Comparison of ENCODE assay signal across 1 cellular context in the genomic region with DNA sequence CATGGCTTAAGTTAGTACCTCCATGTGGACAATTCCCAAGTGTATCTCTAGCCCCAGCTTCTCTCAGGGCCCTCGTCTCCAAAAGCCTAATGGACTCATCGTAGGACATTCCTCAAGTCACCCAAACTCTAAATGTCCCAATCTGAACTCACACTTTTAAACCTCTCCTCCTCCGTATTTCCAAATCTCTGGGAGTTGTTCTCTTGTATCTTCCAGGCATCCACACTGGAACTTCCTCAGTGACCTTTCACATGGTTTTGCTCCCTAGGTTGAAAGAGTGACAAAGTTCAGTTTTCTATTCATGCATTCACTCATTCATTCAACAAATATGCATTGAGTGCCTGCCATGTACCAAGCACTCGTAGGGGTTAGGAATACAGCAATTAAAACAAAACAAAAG.
TF ChIP-seq lines count a peak whose summit lies in the region.

No MANE protein-coding gene starts in this region.

TF ChIP-seq in HepG2, 621 proteins besides CTCF, POLR2A, EP300 and RAD21 (continued from another document and continues in another):
- TF ChIP-seq NR3C1 (CRISPR knock-in tag; IDR thresholded peaks at IDR 0.05) (no peak), ZEB1 (IDR thresholded peaks at IDR 0.05; ENCODE audit: insufficient replicate concordance, low read depth) (no peak), EZH2 (conservative IDR thresholded peaks at IDR 0.05; ENCODE audit: low read depth, low read length) (no peak), SAP130 (CRISPR knock-in tag; IDR thresholded peaks at IDR 0.05; ENCODE audit: low read depth) (peak; percentile 36; the same call in 1 of the 2 replicates), TEAD3 (CRISPR knock-in tag; optimal IDR thresholded peaks at IDR 0.05; ENCODE audit: borderline replicate concordance) (peak; percentile 52), RORA (CRISPR knock-in tag; IDR thresholded peaks at IDR 0.05) (no peak), ZNF644 (CRISPR knock-in tag; IDR thresholded peaks at IDR 0.05; ENCODE audit: low read depth) (peak; percentile 46; the same call in 1 of the 2 replicates), MED13 (CRISPR knock-in tag; IDR thresholded peaks at IDR 0.05) (peak; percentile 67; the same call in 1 of the 2 replicates), ZNF790 (CRISPR knock-in tag; IDR thresholded peaks at IDR 0.05; ENCODE audit: borderline replicate concordance) (0 out of 2 replicates have a peak, but pooled peaks have one; percentile 62), MED1 (CRISPR knock-in tag; IDR thresholded peaks at IDR 0.05) (peak; percentile 95), STAT5B (CRISPR knock-in tag; IDR thresholded peaks at IDR 0.05) (no peak), ZNF446 (CRISPR knock-in tag; IDR thresholded peaks at IDR 0.05) (0 out of 2 replicates have a peak, but pooled peaks have one; percentile 43), ZNF207 (IDR thresholded peaks at IDR 0.05; ENCODE audit: borderline replicate concordance) (no peak), NR2F6 (IDR thresholded peaks at IDR 0.05) (peak; percentile 66), NR2F6 (CRISPR knock-in tag; IDR thresholded peaks at IDR 0.05) (peak; percentile 76), FOXA3 (CRISPR knock-in tag; IDR thresholded peaks at IDR 0.05) (peak; percentile 42; the same call in 1 of the 2 replicates), KDM3A (CRISPR knock-in tag; IDR thresholded peaks at IDR 0.05; ENCODE audit: low read depth) (no peak), ZFP82 (CRISPR knock-in tag; IDR thresholded peaks at IDR 0.05; ENCODE audit: borderline replicate concordance) (no peak), ESRRA (CRISPR knock-in tag; IDR thresholded peaks at IDR 0.05; ENCODE audit: low read depth) (peak; percentile 20; the same call in 1 of the 2 replicates), ZNF552 (CRISPR knock-in tag; IDR thresholded peaks at IDR 0.05; ENCODE audit: borderline replicate concordance) (no peak), FOXK1 (CRISPR knock-in tag; IDR thresholded peaks at IDR 0.05; ENCODE audit: borderline replicate concordance, low read depth) (peak; percentile 22; the same call in 1 of the 2 replicates), NCOR1 (IDR thresholded peaks at IDR 0.05; ENCODE audit: borderline replicate concordance, low read length) (peak; percentile 37; the same call in 1 of the 2 replicates), ZNF772 (CRISPR knock-in tag; IDR thresholded peaks at IDR 0.05) (0 out of 2 replicates have a peak, but pooled peaks have one; percentile 29), SOX13 (IDR thresholded peaks at IDR 0.05) (no peak), SOX13 (CRISPR knock-in tag; conservative IDR thresholded peaks at IDR 0.05 in 1 of 2, IDR thresholded peaks at IDR 0.05 in 1 of 2) (peak in 1 of 2 experiments; percentile 52; a peak in 2 of 4 replicates), SIX1 (CRISPR knock-in tag; IDR thresholded peaks at IDR 0.05; ENCODE audit: borderline replicate concordance) (0 out of 2 replicates have a peak, but pooled peaks have one; percentile 6), ZNF34 (CRISPR knock-in tag; IDR thresholded peaks at IDR 0.05; ENCODE audit: borderline replicate concordance) (no peak), PPARG (CRISPR knock-in tag; conservative IDR thresholded peaks at IDR 0.05) (peak; percentile 98), HNF4G (IDR thresholded peaks at IDR 0.05; ENCODE audit: borderline replicate concordance, low read depth, low read length) (peak; percentile 13; the same call in 1 of the 2 replicates), HNF4G (CRISPR knock-in tag; IDR thresholded peaks at IDR 0.05; ENCODE audit: borderline replicate concordance, low read depth) (peak; percentile 45; the same call in 1 of the 2 replicates), ZNF225 (CRISPR knock-in tag; IDR thresholded peaks at IDR 0.05) (no peak), POLR2AphosphoS5 (IDR thresholded peaks at IDR 0.05; ENCODE audit: low read depth, low read length) (peak; percentile 38), ZNF788 (CRISPR knock-in tag; IDR thresholded peaks at IDR 0.05; ENCODE audit: borderline replicate concordance) (0 out of 2 replicates have a peak, but pooled peaks have one; percentile 30), NR2F1 (CRISPR knock-in tag; IDR thresholded peaks at IDR 0.05) (peak in 1 of 2 experiments; percentile 50; a peak in 2 of 4 replicates), ISL2 (CRISPR knock-in tag; IDR thresholded peaks at IDR 0.05) (peak; percentile 10; the same call in 1 of the 2 replicates), HNF4A (CRISPR knock-in tag; IDR thresholded peaks at IDR 0.05) (peak; percentile 68), ZBTB1 (CRISPR knock-in tag; IDR thresholded peaks at IDR 0.05; ENCODE audit: borderline replicate concordance) (no peak), CEBPG (CRISPR knock-in tag; IDR thresholded peaks at IDR 0.05) (peak; percentile 23; the same call in 1 of the 2 replicates), MED8 (CRISPR knock-in tag; IDR thresholded peaks at IDR 0.05; ENCODE audit: insufficient replicate concordance) (peak; percentile 81), ZNF33A (CRISPR knock-in tag; IDR thresholded peaks at IDR 0.05; ENCODE audit: borderline replicate concordance) (no peak), KDM1A (CRISPR knock-in tag; IDR thresholded peaks at IDR 0.05) (no peak), RXRB (CRISPR knock-in tag; IDR thresholded peaks at IDR 0.05; ENCODE audit: borderline replicate concordance) (peak; percentile 95), ETV5 (CRISPR knock-in tag; IDR thresholded peaks at IDR 0.05; ENCODE audit: borderline replicate concordance) (peak; percentile 18; the same call in 1 of the 2 replicates), GATAD2A (CRISPR knock-in tag; IDR thresholded peaks at IDR 0.05) (peak; percentile 27; the same call in 1 of the 2 replicates), ZC3H13 (CRISPR knock-in tag; IDR thresholded peaks at IDR 0.05) (0 out of 2 replicates have a peak, but pooled peaks have one; percentile 38), ZNF24 (IDR thresholded peaks at IDR 0.05) (peak; percentile 95), SATB2 (CRISPR knock-in tag; IDR thresholded peaks at IDR 0.05) (0 out of 2 replicates have a peak, but pooled peaks have one; percentile 6), ZNF441 (CRISPR knock-in tag; IDR thresholded peaks at IDR 0.05; ENCODE audit: borderline replicate concordance) (no peak)
- TF ChIP-seq, protein P1, sequence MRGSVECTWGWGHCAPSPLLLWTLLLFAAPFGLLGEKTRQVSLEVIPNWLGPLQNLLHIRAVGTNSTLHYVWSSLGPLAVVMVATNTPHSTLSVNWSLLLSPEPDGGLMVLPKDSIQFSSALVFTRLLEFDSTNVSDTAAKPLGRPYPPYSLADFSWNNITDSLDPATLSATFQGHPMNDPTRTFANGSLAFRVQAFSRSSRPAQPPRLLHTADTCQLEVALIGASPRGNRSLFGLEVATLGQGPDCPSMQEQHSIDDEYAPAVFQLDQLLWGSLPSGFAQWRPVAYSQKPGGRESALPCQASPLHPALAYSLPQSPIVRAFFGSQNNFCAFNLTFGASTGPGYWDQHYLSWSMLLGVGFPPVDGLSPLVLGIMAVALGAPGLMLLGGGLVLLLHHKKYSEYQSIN (CRISPR knock-in tag; IDR thresholded peaks at IDR 0.05; ENCODE audit: borderline replicate concordance), result no peak
- TF ChIP-seq, protein P2, sequence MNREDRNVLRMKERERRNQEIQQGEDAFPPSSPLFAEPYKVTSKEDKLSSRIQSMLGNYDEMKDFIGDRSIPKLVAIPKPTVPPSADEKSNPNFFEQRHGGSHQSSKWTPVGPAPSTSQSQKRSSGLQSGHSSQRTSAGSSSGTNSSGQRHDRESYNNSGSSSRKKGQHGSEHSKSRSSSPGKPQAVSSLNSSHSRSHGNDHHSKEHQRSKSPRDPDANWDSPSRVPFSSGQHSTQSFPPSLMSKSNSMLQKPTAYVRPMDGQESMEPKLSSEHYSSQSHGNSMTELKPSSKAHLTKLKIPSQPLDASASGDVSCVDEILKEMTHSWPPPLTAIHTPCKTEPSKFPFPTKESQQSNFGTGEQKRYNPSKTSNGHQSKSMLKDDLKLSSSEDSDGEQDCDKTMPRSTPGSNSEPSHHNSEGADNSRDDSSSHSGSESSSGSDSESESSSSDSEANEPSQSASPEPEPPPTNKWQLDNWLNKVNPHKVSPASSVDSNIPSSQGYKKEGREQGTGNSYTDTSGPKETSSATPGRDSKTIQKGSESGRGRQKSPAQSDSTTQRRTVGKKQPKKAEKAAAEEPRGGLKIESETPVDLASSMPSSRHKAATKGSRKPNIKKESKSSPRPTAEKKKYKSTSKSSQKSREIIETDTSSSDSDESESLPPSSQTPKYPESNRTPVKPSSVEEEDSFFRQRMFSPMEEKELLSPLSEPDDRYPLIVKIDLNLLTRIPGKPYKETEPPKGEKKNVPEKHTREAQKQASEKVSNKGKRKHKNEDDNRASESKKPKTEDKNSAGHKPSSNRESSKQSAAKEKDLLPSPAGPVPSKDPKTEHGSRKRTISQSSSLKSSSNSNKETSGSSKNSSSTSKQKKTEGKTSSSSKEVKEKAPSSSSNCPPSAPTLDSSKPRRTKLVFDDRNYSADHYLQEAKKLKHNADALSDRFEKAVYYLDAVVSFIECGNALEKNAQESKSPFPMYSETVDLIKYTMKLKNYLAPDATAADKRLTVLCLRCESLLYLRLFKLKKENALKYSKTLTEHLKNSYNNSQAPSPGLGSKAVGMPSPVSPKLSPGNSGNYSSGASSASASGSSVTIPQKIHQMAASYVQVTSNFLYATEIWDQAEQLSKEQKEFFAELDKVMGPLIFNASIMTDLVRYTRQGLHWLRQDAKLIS (CRISPR knock-in tag; IDR thresholded peaks at IDR 0.05), result peak; percentile 54
- TF ChIP-seq, protein P3, sequence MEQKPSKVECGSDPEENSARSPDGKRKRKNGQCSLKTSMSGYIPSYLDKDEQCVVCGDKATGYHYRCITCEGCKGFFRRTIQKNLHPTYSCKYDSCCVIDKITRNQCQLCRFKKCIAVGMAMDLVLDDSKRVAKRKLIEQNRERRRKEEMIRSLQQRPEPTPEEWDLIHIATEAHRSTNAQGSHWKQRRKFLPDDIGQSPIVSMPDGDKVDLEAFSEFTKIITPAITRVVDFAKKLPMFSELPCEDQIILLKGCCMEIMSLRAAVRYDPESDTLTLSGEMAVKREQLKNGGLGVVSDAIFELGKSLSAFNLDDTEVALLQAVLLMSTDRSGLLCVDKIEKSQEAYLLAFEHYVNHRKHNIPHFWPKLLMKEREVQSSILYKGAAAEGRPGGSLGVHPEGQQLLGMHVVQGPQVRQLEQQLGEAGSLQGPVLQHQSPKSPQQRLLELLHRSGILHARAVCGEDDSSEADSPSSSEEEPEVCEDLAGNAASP (CRISPR knock-in tag; IDR thresholded peaks at IDR 0.05; ENCODE audit: borderline replicate concordance), result peak; percentile 12; the same call in 1 of the 2 replicates
- TF ChIP-seq, protein P4, sequence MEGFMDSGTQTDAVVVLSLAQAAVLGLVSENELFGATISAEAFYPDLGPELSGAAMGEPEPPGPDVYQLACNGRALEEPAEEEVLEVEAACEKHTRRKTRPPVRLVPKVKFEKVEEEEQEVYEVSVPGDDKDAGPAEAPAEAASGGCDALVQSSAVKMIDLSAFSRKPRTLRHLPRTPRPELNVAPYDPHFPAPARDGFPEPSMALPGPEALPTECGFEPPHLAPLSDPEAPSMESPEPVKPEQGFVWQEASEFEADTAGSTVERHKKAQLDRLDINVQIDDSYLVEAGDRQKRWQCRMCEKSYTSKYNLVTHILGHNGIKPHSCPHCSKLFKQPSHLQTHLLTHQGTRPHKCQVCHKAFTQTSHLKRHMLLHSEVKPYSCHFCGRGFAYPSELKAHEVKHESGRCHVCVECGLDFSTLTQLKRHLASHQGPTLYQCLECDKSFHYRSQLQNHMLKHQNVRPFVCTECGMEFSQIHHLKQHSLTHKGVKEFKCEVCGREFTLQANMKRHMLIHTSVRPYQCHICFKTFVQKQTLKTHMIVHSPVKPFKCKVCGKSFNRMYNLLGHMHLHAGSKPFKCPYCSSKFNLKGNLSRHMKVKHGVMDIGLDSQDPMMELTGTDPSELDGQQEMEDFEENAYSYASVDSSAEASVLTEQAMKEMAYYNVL (CRISPR knock-in tag; IDR thresholded peaks at IDR 0.05; ENCODE audit: borderline replicate concordance), result peak; percentile 90
- TF ChIP-seq, protein P5, sequence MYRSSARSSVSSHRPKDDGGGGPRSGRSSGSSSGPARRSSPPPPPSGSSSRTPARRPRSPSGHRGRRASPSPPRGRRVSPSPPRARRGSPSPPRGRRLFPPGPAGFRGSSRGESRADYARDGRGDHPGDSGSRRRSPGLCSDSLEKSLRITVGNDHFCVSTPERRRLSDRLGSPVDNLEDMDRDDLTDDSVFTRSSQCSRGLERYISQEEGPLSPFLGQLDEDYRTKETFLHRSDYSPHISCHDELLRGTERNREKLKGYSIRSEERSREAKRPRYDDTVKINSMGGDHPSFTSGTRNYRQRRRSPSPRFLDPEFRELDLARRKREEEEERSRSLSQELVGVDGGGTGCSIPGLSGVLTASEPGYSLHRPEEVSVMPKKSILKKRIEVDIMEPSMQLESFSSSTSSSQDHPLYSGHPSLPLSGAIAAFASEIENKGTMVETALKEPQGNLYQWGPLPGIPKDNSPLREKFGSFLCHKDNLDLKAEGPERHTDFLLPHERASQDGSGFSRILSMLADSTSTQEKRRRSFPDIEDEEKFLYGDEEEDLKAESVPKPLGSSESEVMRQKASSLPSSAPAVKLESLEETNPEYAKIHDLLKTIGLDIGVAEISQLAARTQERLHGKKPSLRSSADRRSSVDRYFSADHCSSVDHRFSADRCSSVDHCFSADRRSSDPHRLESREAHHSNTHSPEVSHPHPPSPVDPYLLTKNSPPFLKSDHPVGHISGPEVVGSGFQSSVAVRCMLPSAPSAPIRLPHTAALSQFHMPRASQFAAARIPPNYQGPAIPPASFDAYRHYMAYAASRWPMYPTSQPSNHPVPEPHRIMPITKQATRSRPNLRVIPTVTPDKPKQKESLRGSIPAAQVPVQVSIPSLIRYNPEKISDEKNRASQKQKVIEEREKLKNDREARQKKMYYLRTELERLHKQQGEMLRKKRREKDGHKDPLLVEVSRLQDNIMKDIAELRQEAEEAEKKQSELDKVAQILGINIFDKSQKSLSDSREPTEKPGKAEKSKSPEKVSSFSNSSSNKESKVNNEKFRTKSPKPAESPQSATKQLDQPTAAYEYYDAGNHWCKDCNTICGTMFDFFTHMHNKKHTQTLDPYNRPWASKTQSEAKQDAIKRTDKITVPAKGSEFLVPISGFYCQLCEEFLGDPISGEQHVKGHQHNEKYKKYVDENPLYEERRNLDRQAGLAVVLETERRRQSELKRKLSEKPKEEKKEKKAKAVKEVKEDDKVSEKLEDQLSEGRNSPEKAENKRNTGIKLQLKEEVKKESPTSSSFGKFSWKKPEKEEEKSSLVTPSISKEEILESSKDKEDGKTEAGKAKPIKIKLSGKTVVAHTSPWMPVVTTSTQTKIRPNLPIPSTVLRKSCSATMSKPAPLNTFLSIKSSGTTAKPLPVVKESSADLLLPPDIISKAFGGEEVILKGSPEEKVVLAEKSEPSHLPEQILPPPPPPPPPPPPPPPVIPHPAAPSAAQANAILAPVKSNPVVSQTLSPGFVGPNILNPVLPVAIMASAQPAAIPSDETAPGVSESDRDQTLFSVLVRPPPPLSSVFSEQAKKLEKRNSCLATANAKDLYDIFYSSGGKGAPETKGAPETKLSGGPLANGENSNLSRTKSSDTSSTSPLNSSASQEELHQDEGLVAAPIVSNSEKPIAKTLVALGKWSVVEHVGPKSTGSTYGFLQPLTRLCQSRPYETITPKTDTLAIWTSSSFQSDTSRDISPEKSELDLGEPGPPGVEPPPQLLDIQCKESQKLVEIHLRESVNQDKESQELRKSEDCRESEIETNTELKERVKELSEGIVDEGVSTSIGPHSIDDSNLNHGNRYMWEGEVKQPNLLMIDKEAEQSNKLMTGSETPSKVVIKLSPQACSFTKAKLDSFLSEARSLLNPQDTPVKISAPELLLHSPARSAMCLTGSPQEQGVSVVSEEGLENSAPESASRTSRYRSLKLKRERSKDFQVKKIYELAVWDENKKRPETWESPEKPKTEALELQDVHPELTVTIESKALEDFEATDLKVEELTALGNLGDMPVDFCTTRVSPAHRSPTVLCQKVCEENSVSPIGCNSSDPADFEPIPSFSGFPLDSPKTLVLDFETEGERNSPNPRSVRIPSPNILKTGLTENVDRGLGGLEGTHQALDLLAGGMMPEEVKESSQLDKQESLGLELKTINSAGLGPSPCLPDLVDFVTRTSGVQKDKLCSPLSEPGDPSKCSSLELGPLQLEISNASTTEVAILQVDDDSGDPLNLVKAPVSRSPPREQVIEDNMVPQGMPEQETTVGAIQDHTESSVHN (CRISPR knock-in tag; IDR thresholded peaks at IDR 0.05), result no peak
